In the genomic region with DNA sequence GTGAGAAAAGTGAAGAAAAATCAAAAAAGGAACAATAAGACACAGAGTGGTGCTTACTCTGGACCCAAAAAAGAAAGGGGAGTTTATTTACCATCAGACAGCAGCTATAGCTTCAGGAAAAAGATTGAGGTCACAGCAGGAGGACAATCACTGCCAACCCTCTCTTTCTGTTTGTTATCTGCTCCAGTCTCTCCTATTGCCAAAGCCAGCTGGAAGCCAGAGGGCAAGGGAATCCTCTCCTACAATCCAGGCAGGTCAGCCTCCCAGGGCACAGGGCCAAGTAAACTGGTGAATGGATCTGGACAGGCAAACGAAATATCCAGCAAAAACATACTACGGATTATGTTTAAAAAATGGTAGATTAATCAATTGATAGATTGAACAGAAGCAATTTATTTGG, we compare ENCODE assay signal across 23 cellular contexts.
DNase-seq lines count a peak whose midpoint lies in the region; ATAC-seq and TF ChIP-seq lines count a peak whose summit lies in the region.
"Had no signal": no experiment of that assay in that cellular context is flagged by ENCODE, and none has a peak within 500 bp of the region (broad histone marks: within the 10 kb centered on the region; RNA-seq: fewer than 3 reads in every experiment).

No MANE protein-coding gene starts in this region.

- H3K4me3 ChIP-seq in H7 (ENCODE audit: insufficient read depth, low read depth, low read length) (no peak overlapping the region), neural progenitor cell (no peak overlapping the region)
- H3K4me3 ChIP-seq: psoas muscle, testis had no signal

- peak; percentile 2 for DNase-seq in H7
- DNase-seq in NCI-H69 (lab: John Stamatoyannopoulos, UW), result peak; percentile 69
- peak; percentile 15 for DNase-seq in dermis blood vessel endothelial cell
- peak; percentile 44 for DNase-seq in neural progenitor cell (ENCODE audit: low spot score)
- no peak for DNase-seq in stimulated activated CD4-positive, alpha-beta T cell treated with anti-CD3 and anti-CD28 coated beads, Interleukin-12 subunit alpha, Interleukin-12 subunit beta, amount 100 ng/mL, for 4 hours
- DNase-seq in NCI-H2107 (lab: John Stamatoyannopoulos, UW), result no peak
- DNase-seq: activated CD4-positive, alpha-beta T cell treated with anti-CD3 and anti-CD28 coated beads, Interleukin-2, amount 10 ng/mL, durations not matched to agents 7 days and 5 days; activated gamma-delta T cell treated with Interleukin-2 at 50 U/mL for 16 hours; activated naive CD8-positive, alpha-beta T cell treated with anti-CD3 and anti-CD28 coated beads, Interleukin-2, amount 50 U/mL, for 24 hours; activated T-cell treated with anti-CD3 and anti-CD28 coated beads, Interleukin-2, amount 50 U/mL, for 4 hours; Calu3; DMS79 treated with DMSO at 0.1 percent for 48 hours; NCI-H1105; psoas muscle; SHP77 treated with DMSO at 0.1 percent for 48 hours; stimulated activated naive CD8-positive, alpha-beta T cell treated with anti-CD3 and anti-CD28 coated beads, Interleukin-15, Interleukin-2, amounts not matched to agents 100 U/mL and 50 U/mL, for 24 hours; SW 1271; T1000; testis had no signal

- peak overlapping the region; percentile 40 for H3K4me2 ChIP-seq in neural progenitor cell

- peaks cover 2% of the 10 kb centered on the region for H3K27me3 Mint-ChIP-seq in neural progenitor cell (ENCODE audit: insufficient read depth, low read depth)
- H3K27me3 Mint-ChIP-seq: activated CD4-positive, alpha-beta T cell treated with anti-CD3 and anti-CD28 coated beads, Interleukin-2, amount 10 ng/mL, durations not matched to agents 7 days and 5 days; activated naive CD8-positive, alpha-beta T cell treated with anti-CD3 and anti-CD28 coated beads, Interleukin-2, amount 50 U/mL, for 24 hours; central memory CD8-positive, alpha-beta T cell had no signal

- no peak overlapping the region for H3K4me3 Mint-ChIP-seq in neural progenitor cell
- H3K4me3 Mint-ChIP-seq: activated CD4-positive, alpha-beta T cell treated with anti-CD3 and anti-CD28 coated beads, Interleukin-2, amount 10 ng/mL, durations not matched to agents 7 days and 5 days; activated naive CD8-positive, alpha-beta T cell treated with anti-CD3 and anti-CD28 coated beads, Interleukin-2, amount 50 U/mL, for 24 hours; activated T-cell treated with anti-CD3 and anti-CD28 coated beads, Interleukin-2, amount 50 U/mL, for 4 hours; CD14-positive monocyte; central memory CD8-positive, alpha-beta T cell had no signal

- no peak overlapping the region for H3K27ac ChIP-seq in neural progenitor cell
- H3K27ac ChIP-seq: neutrophil, psoas muscle, testis had no signal

- peaks cover 15% of the 10 kb centered on the region for H3K4me1 Mint-ChIP-seq in neural progenitor cell
- H3K4me1 Mint-ChIP-seq: activated CD4-positive, alpha-beta T cell treated with anti-CD3 and anti-CD28 coated beads, Interleukin-2, amount 10 ng/mL, durations not matched to agents 7 days and 5 days; activated naive CD8-positive, alpha-beta T cell treated with anti-CD3 and anti-CD28 coated beads, Interleukin-2, amount 50 U/mL, for 24 hours; CD14-positive monocyte; central memory CD8-positive, alpha-beta T cell had no signal

- no peak overlapping the region for H3K27ac Mint-ChIP-seq in neural progenitor cell
- H3K27ac Mint-ChIP-seq: activated CD4-positive, alpha-beta T cell treated with anti-CD3 and anti-CD28 coated beads, Interleukin-2, amount 10 ng/mL, durations not matched to agents 7 days and 5 days; activated naive CD8-positive, alpha-beta T cell treated with anti-CD3 and anti-CD28 coated beads, Interleukin-2, amount 50 U/mL, for 24 hours; CD14-positive monocyte had no signal

- H3K9me3 ChIP-seq in neural progenitor cell (ENCODE audit: low read depth), result no peaks in the 10 kb centered on the region
- H3K9me3 ChIP-seq: neutrophil, psoas muscle, testis had no signal

- no peak for TF ChIP-seq CTCF in neural progenitor cell (IDR thresholded peaks at IDR 0.05)

- ATAC-seq in GM18909 (IDR thresholded peaks at IDR 0.05; ENCODE audit: poor library complexity, unreplicated experiment), result no peak
- ATAC-seq: activated naive CD8-positive, alpha-beta T cell treated with anti-CD3 and anti-CD28 coated beads, Interleukin-2, amount 50 U/mL, for 24 hours; activated T-cell treated with anti-CD3 and anti-CD28 coated beads, Interleukin-2, amount 50 U/mL, for 4 hours; psoas muscle; stimulated activated naive CD8-positive, alpha-beta T cell treated with anti-CD3 and anti-CD28 coated beads, Interleukin-15, Interleukin-2, amounts not matched to agents 100 U/mL and 50 U/mL, for 24 hours had no signal

- no peaks in the 10 kb centered on the region for H3K36me3 ChIP-seq in H7 (replicated peaks; ENCODE audit: control insufficient read depth, insufficient read depth, low read length)
- H3K36me3 ChIP-seq in neural progenitor cell, result no peaks in the 10 kb centered on the region
- H3K36me3 ChIP-seq: neutrophil had no signal

- H3K79me2 ChIP-seq in neural progenitor cell (ENCODE audit: low read depth), result no peaks in the 10 kb centered on the region

- no peaks in the 10 kb centered on the region for H3F3A ChIP-seq in neural progenitor cell (ENCODE audit: low read depth)

- H3K27me3 ChIP-seq in H7 (ENCODE audit: control insufficient read depth, insufficient read depth, low read length) (no peaks in the 10 kb centered on the region), neural progenitor cell (no peaks in the 10 kb centered on the region)
- H3K27me3 ChIP-seq: neutrophil, testis had no signal

- H2AFZ ChIP-seq in neural progenitor cell (replicated peaks), result no peak overlapping the region

- no peaks in the 10 kb centered on the region for H3K36me3 Mint-ChIP-seq in neural progenitor cell
- H3K36me3 Mint-ChIP-seq: CD14-positive monocyte had no signal

- no peaks in the 10 kb centered on the region for H3K9me3 Mint-ChIP-seq in neural progenitor cell

- no peak overlapping the region for H3K9ac ChIP-seq in neural progenitor cell

- H3K4me1 ChIP-seq in neural progenitor cell, result peaks cover 16% of the 10 kb centered on the region
- H3K4me1 ChIP-seq: psoas muscle, testis had no signal

- no peaks in the 10 kb centered on the region for H4K20me1 ChIP-seq in neural progenitor cell (ENCODE audit: low read depth)

Comparison
In these comparisons a context has a peak if more than half of its experiments do, and no peak if none do; other contexts are left out.
1. DNase-seq: peak in H7 (single experiment), NCI-H69 (single experiment), dermis blood vessel endothelial cell (single experiment) and neural progenitor cell (single experiment); none in stimulated activated CD4-positive, alpha-beta T cell treated with anti-CD3 and anti-CD28 coated beads, Interleukin-12 subunit alpha, Interleukin-12 subunit beta, amount 100 ng/mL, for 4 hours (single experiment) and NCI-H2107 (single experiment).